9 cellular contexts compared by ENCODE assay signal in genomic region chr2:28445448-28446258, GRCh38. TPM values are rescaled to one million over a fixed set of nuclear protein-coding genes. Genes with fewer than 3 reads are reported as not detected.
A peak's percentile ranks its signal among the peaks of the same experiment; 100 is the strongest.
DNase-seq lines count a peak whose midpoint lies in the region; ATAC-seq and TF ChIP-seq lines count a peak whose summit lies in the region.
"Had no signal": no experiment of that assay in that cellular context is flagged by ENCODE, and none has a peak within 500 bp of the region (broad histone marks: within the 10 kb centered on the region; RNA-seq: fewer than 3 reads in every experiment).

No MANE protein-coding gene starts in this region.

- peak; percentile 55 to 58 for ATAC-seq in natural killer cell treated with Interleukin-12 subunit alpha and Interleukin-12 subunit beta and Interleukin-15 and Interleukin-18, amount 100 ng/mL, for 72 hours
- no peak for ATAC-seq in natural killer cell
- peak; percentile 75 for ATAC-seq in activated T-helper 17 cell treated with anti-CD3 and anti-CD28 coated beads, Interleukin-2, amount 50 U/mL, for 72 hours (replicated peaks)
- peak; percentile 38 for ATAC-seq in upper lobe of right lung
- ATAC-seq in GM21515 (IDR thresholded peaks at IDR 0.05; ENCODE audit: unreplicated experiment), result no peak
- ATAC-seq in HG03175 (IDR thresholded peaks at IDR 0.05; ENCODE audit: unreplicated experiment), result no peak

- peaks cover 39 to 41% of the 10 kb centered on the region in 2 donors for H3K4me1 Mint-ChIP-seq in natural killer cell treated with Interleukin-12 subunit alpha and Interleukin-12 subunit beta and Interleukin-15 and Interleukin-18, amount 100 ng/mL, for 72 hours (ENCODE audit: low read depth in 2 of 2)
- peaks cover 4 to 27% of the 10 kb centered on the region in 2 donors for H3K4me1 Mint-ChIP-seq in natural killer cell
- peaks cover 49% of the 10 kb centered on the region for H3K4me1 Mint-ChIP-seq in activated T-helper 17 cell treated with anti-CD3 and anti-CD28 coated beads, Interleukin-2, amount 50 U/mL, for 72 hours
- H3K4me1 Mint-ChIP-seq: neural crest cell had no signal

- TF ChIP-seq CTCF in natural killer cell (IDR thresholded peaks at IDR 0.05) (no peak), upper lobe of right lung (IDR thresholded peaks at IDR 0.05) (no peak)

- H3K27me3 ChIP-seq in upper lobe of right lung, result no peaks in the 10 kb centered on the region

- no peaks in the 10 kb centered on the region for H3K9me3 Mint-ChIP-seq in natural killer cell treated with Interleukin-12 subunit alpha and Interleukin-12 subunit beta and Interleukin-15 and Interleukin-18, amount 100 ng/mL, for 72 hours
- no peaks in the 10 kb centered on the region for H3K9me3 Mint-ChIP-seq in natural killer cell
- peaks cover 3% of the 10 kb centered on the region for H3K9me3 Mint-ChIP-seq in activated T-helper 17 cell treated with anti-CD3 and anti-CD28 coated beads, Interleukin-2, amount 50 U/mL, for 72 hours

- H3K36me3 Mint-ChIP-seq in natural killer cell treated with Interleukin-12 subunit alpha and Interleukin-12 subunit beta and Interleukin-15 and Interleukin-18, amount 100 ng/mL, for 72 hours, result peaks cover 8% of the 10 kb centered on the region
- no peaks in the 10 kb centered on the region for H3K36me3 Mint-ChIP-seq in natural killer cell
- H3K36me3 Mint-ChIP-seq in activated T-helper 17 cell treated with anti-CD3 and anti-CD28 coated beads, Interleukin-2, amount 50 U/mL, for 72 hours (ENCODE audit: low read depth), result peaks cover 9% of the 10 kb centered on the region

- peaks cover 13% of the 10 kb centered on the region for H3K4me1 ChIP-seq in upper lobe of right lung

- intact Hi-C loops in natural killer cell (cut with micrococcal nuclease) (no loop called here), upper lobe of right lung (cut with DNase I) (no loop called here)

- H3K27ac ChIP-seq in upper lobe of right lung, result no peak overlapping the region
- no peak overlapping the region for H3K27ac ChIP-seq in substantia nigra (ENCODE audit: low read depth, low read length, poor library complexity, severe bottlenecking)

- no peak overlapping the region for H3K4me3 ChIP-seq in upper lobe of right lung

- no peaks in the 10 kb centered on the region for H3K27me3 Mint-ChIP-seq in natural killer cell treated with Interleukin-12 subunit alpha and Interleukin-12 subunit beta and Interleukin-15 and Interleukin-18, amount 100 ng/mL, for 72 hours
- H3K27me3 Mint-ChIP-seq in natural killer cell (ENCODE audit: low read depth in 2 of 2), result no peaks in the 10 kb centered on the region
- H3K27me3 Mint-ChIP-seq in activated T-helper 17 cell treated with anti-CD3 and anti-CD28 coated beads, Interleukin-2, amount 50 U/mL, for 72 hours, result no peaks in the 10 kb centered on the region

- H3K36me3 ChIP-seq in upper lobe of right lung, result no peaks in the 10 kb centered on the region

- H3K9me3 ChIP-seq in upper lobe of right lung, result no peaks in the 10 kb centered on the region

- peak overlapping the region; percentile 49 for H3K4me3 Mint-ChIP-seq in natural killer cell treated with Interleukin-12 subunit alpha and Interleukin-12 subunit beta and Interleukin-15 and Interleukin-18, amount 100 ng/mL, for 72 hours
- no peak overlapping the region for H3K4me3 Mint-ChIP-seq in natural killer cell
- peak overlapping the region; percentile 85 for H3K4me3 Mint-ChIP-seq in activated T-helper 17 cell treated with anti-CD3 and anti-CD28 coated beads, Interleukin-2, amount 50 U/mL, for 72 hours
- H3K4me3 Mint-ChIP-seq: neural crest cell had no signal

- no peak for DNase-seq in natural killer cell treated with Interleukin-12 subunit alpha and Interleukin-12 subunit beta and Interleukin-15 and Interleukin-18, amount 100 ng/mL, for 72 hours (ENCODE audit: low spot score)
- DNase-seq in natural killer cell (no peak), kidney glomerular epithelial cell (lab: John Stamatoyannopoulos, UW) (peak; percentile 91), upper lobe of right lung (peak; percentile 45), substantia nigra (lab: John Stamatoyannopoulos, UW) (no peak)

- no peak overlapping the region for H3K27ac Mint-ChIP-seq in natural killer cell treated with Interleukin-12 subunit alpha and Interleukin-12 subunit beta and Interleukin-15 and Interleukin-18, amount 100 ng/mL, for 72 hours
- no peak overlapping the region for H3K27ac Mint-ChIP-seq in natural killer cell
- H3K27ac Mint-ChIP-seq in activated T-helper 17 cell treated with anti-CD3 and anti-CD28 coated beads, Interleukin-2, amount 50 U/mL, for 72 hours, result peak overlapping the region; percentile 98

RNA-seq across cellular contexts. Expression of gene PLB1, which starts 50.2 kb away (rescaled TPM):
- under 1 TPM; 0.88 to 0.98 TPM for total RNA-seq in natural killer cell treated with Interleukin-12 subunit alpha and Interleukin-12 subunit beta and Interleukin-15 and Interleukin-18, amount 100 ng/mL, for 72 hours
- total RNA-seq in natural killer cell (1 to 10 TPM; 1.7 to 2.6 (median 1.9) TPM), upper lobe of right lung (4.2 TPM)
- total RNA-seq in activated T-helper 17 cell treated with anti-CD3 and anti-CD28 coated beads, Interleukin-2, amount 50 U/mL, for 72 hours, result under 1 TPM; 0.61 to 0.90 TPM

RNA-seq across cellular contexts. Expression of gene FOSL2, which starts 53.0 kb away (rescaled TPM):
- 10 to 100 TPM; 44.5 to 52.5 TPM for total RNA-seq in natural killer cell treated with Interleukin-12 subunit alpha and Interleukin-12 subunit beta and Interleukin-15 and Interleukin-18, amount 100 ng/mL, for 72 hours
- 100 to 1,000 TPM; 414 to 531 (median 455) TPM for total RNA-seq in natural killer cell
- 100 to 1,000 TPM in 1 of 2 donors, 10 to 100 TPM in 1; 90.9 to 214 TPM for total RNA-seq in activated T-helper 17 cell treated with anti-CD3 and anti-CD28 coated beads, Interleukin-2, amount 50 U/mL, for 72 hours
- 123 TPM for total RNA-seq in upper lobe of right lung

Comparison
In these comparisons a context has a peak if more than half of its experiments do, and no peak if none do; other contexts are left out.
1. ATAC-seq: peak in natural killer cell treated with Interleukin-12 subunit alpha and Interleukin-12 subunit beta and Interleukin-15 and Interleukin-18, amount 100 ng/mL, for 72 hours (2 of 2), activated T-helper 17 cell treated with anti-CD3 and anti-CD28 coated beads, Interleukin-2, amount 50 U/mL, for 72 hours (single experiment) and upper lobe of right lung (single experiment); none in natural killer cell (0 of 3), GM21515 (single experiment) and HG03175 (single experiment).
2. DNase-seq: peak in kidney glomerular epithelial cell (single experiment) and upper lobe of right lung (single experiment); none in natural killer cell treated with Interleukin-12 subunit alpha and Interleukin-12 subunit beta and Interleukin-15 and Interleukin-18, amount 100 ng/mL, for 72 hours (single experiment), natural killer cell (single experiment) and substantia nigra (0 of 49).